7 cellular contexts compared by ENCODE assay signal in genomic region chr17:5443728-5444127, GRCh38.
"Had no signal": no experiment of that assay in that cellular context is flagged by ENCODE, and none has a peak within 500 bp of the region (broad histone marks: within the 10 kb centered on the region; RNA-seq: fewer than 3 reads in every experiment).

No MANE protein-coding gene starts in this region.

- DNase-seq: H9, HCEC 1CT, KG1 had no signal

- H3K4me2 ChIP-seq: GM23338 had no signal

- ATAC-seq: GM23338 had no signal

- H3K27ac Mint-ChIP-seq: GM23338 had no signal

- H3K4me3 Mint-ChIP-seq: GM23338, H9, IgD-negative memory B cell had no signal

- H2AFZ ChIP-seq: GM23338 had no signal

- H3K9me3 Mint-ChIP-seq: GM23338, H9, IgD-negative memory B cell had no signal

- H3K27me3 Mint-ChIP-seq: IgD-negative memory B cell had no signal

- H3K4me3 ChIP-seq: GM23338 had no signal

- FAIRE-seq: H1, H54 had no signal
